ENCODE assay signal across 8 cellular contexts in the genomic region with DNA sequence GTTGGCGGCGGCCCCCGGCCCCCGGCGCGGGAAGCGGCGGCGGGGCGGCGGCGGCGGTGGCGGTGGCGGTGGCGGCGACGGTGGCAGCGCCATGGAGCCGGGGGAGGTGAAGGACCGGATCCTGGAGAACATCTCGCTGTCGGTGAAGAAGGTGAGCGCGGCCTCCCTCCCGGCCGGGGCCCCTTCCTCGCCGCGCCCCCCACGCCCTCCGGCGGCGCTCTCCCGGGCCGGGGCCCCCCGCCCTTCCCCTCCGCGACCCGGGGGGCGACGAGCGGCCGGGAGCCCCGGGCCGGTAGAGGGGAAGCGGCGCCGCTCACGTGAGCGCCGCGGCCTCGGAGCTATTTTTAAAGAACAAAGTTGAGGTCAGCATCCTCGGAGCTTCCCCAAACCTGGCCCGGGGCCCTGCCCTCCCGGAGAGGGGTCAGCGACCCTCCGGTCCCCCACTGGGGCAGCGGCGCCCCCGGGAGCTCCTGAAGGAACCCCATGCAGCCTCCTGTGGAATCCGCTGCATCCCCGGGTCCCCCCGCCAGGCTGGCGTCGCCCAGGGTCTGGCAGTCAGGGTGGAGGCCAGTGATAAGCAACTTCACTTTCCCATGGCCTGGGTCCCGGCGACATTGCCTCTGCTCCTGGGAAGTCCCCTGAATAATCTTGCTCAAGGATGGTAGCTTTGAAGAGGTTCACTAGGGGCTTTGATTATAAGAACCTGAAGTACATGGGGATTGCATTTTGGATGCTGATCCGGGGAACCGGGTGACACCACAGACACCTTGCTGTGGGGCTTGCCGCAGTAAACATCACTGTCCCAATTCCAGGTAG. TPM values are rescaled to one million over a fixed set of nuclear protein-coding genes. Genes with fewer than 3 reads are reported as not detected.
DNase-seq lines count a peak whose midpoint lies in the region; ATAC-seq and TF ChIP-seq lines count a peak whose summit lies in the region.

No MANE protein-coding gene starts in this region.

- H3K27ac ChIP-seq in HL-60 (replicated peaks), result peak overlapping the region; percentile 66
- H3K27ac ChIP-seq in duodenal mucosa (ENCODE audit: low read depth, low read length), result peak overlapping the region; percentile 51
- H3K27ac ChIP-seq in substantia nigra (ENCODE audit: low read depth, low read length, poor library complexity, severe bottlenecking), result peak overlapping the region; percentile 74

- H3K36me3 ChIP-seq in duodenal mucosa (ENCODE audit: control insufficient read depth in 1 of 2, insufficient read depth in 2 of 2, low read length in 2 of 2), result no peaks in the 10 kb centered on the region

- peak overlapping the region; percentile 78 to 79 for H3K9ac ChIP-seq in duodenal mucosa (ENCODE audit: low read depth in 1 of 2, low read length in 2 of 2)

- DNase-seq in NCI-H2081 (lab: John Stamatoyannopoulos, UW) (peak; percentile 10 to 35), NCI-H2081 treated with DMSO at 0.1 percent for 48 hours (lab: John Stamatoyannopoulos, UW) (no peak), HL-60 (ENCODE audit: low read depth in 1 of 2, low spot score in 1 of 2) (peak in 1 of 2 experiments; percentile 42), lung microvascular endothelial cell (ENCODE audit: low read depth in 2 of 2) (peak; percentile 35 to 47), substantia nigra (lab: John Stamatoyannopoulos, UW) (peak in 17 of 49 donors; percentile 14 to 86 (median 26))
- DNase-seq in activated CD4-positive, CD25-positive, alpha-beta regulatory T cell treated with anti-CD3 and anti-CD28 coated beads, Interleukin-2, amount 50 U/mL, for 72 hours, result peak; percentile 50

- ATAC-seq in GM21825 (IDR thresholded peaks at IDR 0.05; ENCODE audit: unreplicated experiment), result no peak

- no peaks in the 10 kb centered on the region for H3K9me3 ChIP-seq in duodenal mucosa (ENCODE audit: control insufficient read depth in 1 of 2, low read length in 2 of 2)

- H3K4me3 ChIP-seq in HL-60 (replicated peaks; ENCODE audit: insufficient read depth, low read length) (peak overlapping the region; percentile 65), duodenal mucosa (ENCODE audit: low read depth in 1 of 2, low read length in 2 of 2) (peak overlapping the region; percentile 72 to 75)

- no peak for TF ChIP-seq CTCF in HL-60 (IDR thresholded peaks at IDR 0.05; ENCODE audit: insufficient read depth, low read length)

- H3K27me3 ChIP-seq in HL-60 (ENCODE audit: insufficient read depth, poor library complexity, severe bottlenecking) (no peaks in the 10 kb centered on the region), duodenal mucosa (ENCODE audit: control insufficient read depth in 1 of 2, insufficient read depth in 2 of 2, low read length in 2 of 2) (no peaks in the 10 kb centered on the region)

- peaks cover 12 to 24% of the 10 kb centered on the region in 2 donors for H3K4me1 ChIP-seq in duodenal mucosa (ENCODE audit: control insufficient read depth in 1 of 2, insufficient read depth in 2 of 2, low read length in 2 of 2)

RNA-seq across cellular contexts. Expression of a gene that starts 0.6 kb away (rescaled TPM):
- total RNA-seq in lung microvascular endothelial cell, result 34.2 and 44.2 TPM in 2 replicates

RNA-seq across cellular contexts. Expression of a gene that starts 51.4 kb away (rescaled TPM):
- total RNA-seq in lung microvascular endothelial cell, result 0.22 and 0.60 TPM in 2 replicates

RNA-seq across cellular contexts. Expression of a gene that starts 57.6 kb away (rescaled TPM):
- not detected in 2 replicates for total RNA-seq in lung microvascular endothelial cell
